Comparison of ENCODE assay signal across 10 cellular contexts in genomic region chr6:165181951-165182414, GRCh38.
DNase-seq lines count a peak whose midpoint lies in the region; ATAC-seq and TF ChIP-seq lines count a peak whose summit lies in the region.
"Had no signal": no experiment of that assay in that cellular context is flagged by ENCODE, and none has a peak within 500 bp of the region (broad histone marks: within the 10 kb centered on the region; RNA-seq: fewer than 3 reads in every experiment).

No MANE protein-coding gene starts in this region.

- CTCF ChIA-PET in RWPE1 (lab: Yijun Ruan, JAX): interaction anchor here (0.7 kb wide), 1 partner anchor 1563 kb away, joined by 3 read pairs; no protein-coding TSS in a partner anchor

- no peaks in the 10 kb centered on the region for H3K36me3 ChIP-seq in thyroid gland
- H3K36me3 ChIP-seq in sigmoid colon: no peaks in the 10 kb centered on the region

- POLR2A ChIA-PET in RWPE1 (lab: Yijun Ruan, JAX; ENCODE audit: low non-redundant PET): no interaction called here

- no peak for ATAC-seq in GM19324 (IDR thresholded peaks at IDR 0.05; ENCODE audit: low FRiP score, unreplicated experiment)
- ATAC-seq: activated CD8-positive, alpha-beta memory T cell treated with anti-CD3 and anti-CD28 coated beads, Interleukin-2, amount 10 ng/mL, durations not matched to agents 7 days and 5 days; natural killer cell treated with Interleukin-12 subunit alpha and Interleukin-12 subunit beta and Interleukin-15 and Interleukin-18, amount 100 ng/mL, for 72 hours; stimulated activated naive B cell treated with anti-CD40 and anti-IgM and Interleukin-4, amounts not matched to agents 10 μg/mL and 1 μg/mL and 100 μg/mL, for 72 hours had no signal

- TF ChIP-seq POLR2A in thyroid gland (IDR thresholded peaks at IDR 0.05): no peak
- TF ChIP-seq POLR2A in sigmoid colon (IDR thresholded peaks at IDR 0.05): no peak

- H3K27ac ChIP-seq in RWPE1 (peak overlapping the region; percentile 88), thyroid gland (no peak overlapping the region), sigmoid colon (no peak overlapping the region)

- H3K4me1 ChIP-seq in thyroid gland (no peaks in the 10 kb centered on the region), sigmoid colon (no peaks in the 10 kb centered on the region)

- DNase-seq in H4 (ENCODE audit: low spot score) (peak; percentile 79), RWPE1 (ENCODE audit: low spot score) (peak; percentile 88), fibroblast of gingiva (ENCODE audit: low read depth) (peak; percentile 10), renal cortical epithelial cell (ENCODE audit: low read depth) (peak; percentile 97), thyroid gland (no peak), sigmoid colon (no peak)
- DNase-seq: activated CD8-positive, alpha-beta memory T cell treated with anti-CD3 and anti-CD28 coated beads, Interleukin-2, amount 10 ng/mL, durations not matched to agents 7 days and 5 days; stimulated activated naive B cell treated with anti-CD40 and anti-IgM and Interleukin-4, amounts not matched to agents 10 μg/mL and 1 μg/mL and 100 μg/mL, for 72 hours had no signal

- TF ChIP-seq CTCF in RWPE1 (conservative IDR thresholded peaks at IDR 0.05; ENCODE audit: low read depth): no peak
- no peak for TF ChIP-seq CTCF in thyroid gland (IDR thresholded peaks at IDR 0.05)
- TF ChIP-seq CTCF in sigmoid colon (IDR thresholded peaks at IDR 0.05): no peak

- WGBS in thyroid gland, 2 donors: 94 to 98% methylated on average over 5 to 6 of the region's 6 CpGs
- 89 to 93% methylated on average over 6 of the region's 6 CpGs for WGBS in sigmoid colon, 2 donors

- H3K9me3 ChIP-seq in thyroid gland (no peaks in the 10 kb centered on the region), sigmoid colon (peaks cover 0 to 8% (median under 1%) of the 10 kb centered on the region in 4 donors)

- intact Hi-C loops in thyroid gland (cut with DNase I): no loop called here
- intact Hi-C loops in sigmoid colon (cut with DNase I): no loop called here

- H3K4me3 ChIP-seq in thyroid gland (replicated peaks in 1 of 3): no peak overlapping the region
- no peak overlapping the region for H3K4me3 ChIP-seq in sigmoid colon

- no peak for TF ChIP-seq EP300 in sigmoid colon (IDR thresholded peaks at IDR 0.05)

- H3K27me3 ChIP-seq in thyroid gland: no peaks in the 10 kb centered on the region
- H3K27me3 ChIP-seq in sigmoid colon: no peaks in the 10 kb centered on the region

Comparison
In these comparisons a context has a peak if more than half of its experiments do, and no peak if none do; other contexts are left out.
1. DNase-seq: peak in H4 (single experiment), RWPE1 (single experiment), fibroblast of gingiva (single experiment) and renal cortical epithelial cell (single experiment); none in thyroid gland (0 of 2) and sigmoid colon (single experiment).